1 cellular context compared by ENCODE assay signal in the genomic region with DNA sequence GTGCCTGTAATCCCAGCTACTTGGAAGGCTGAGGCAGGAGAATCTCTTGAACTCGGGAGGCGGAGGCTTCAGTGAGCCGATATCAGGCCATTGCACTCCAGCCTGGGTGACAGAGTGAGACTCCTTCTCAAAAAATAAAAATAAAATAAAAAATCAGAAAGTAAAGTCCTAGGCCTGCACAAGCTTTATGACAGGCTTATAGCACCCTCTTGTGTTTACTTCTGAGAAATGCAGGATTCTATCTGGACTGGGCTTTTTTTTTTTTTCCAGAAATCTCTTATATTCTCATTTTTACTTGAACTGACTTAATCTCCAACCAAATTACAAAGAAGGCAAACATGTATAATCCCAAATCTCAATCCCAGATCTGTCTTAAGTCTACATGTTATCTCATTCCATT.
TF ChIP-seq lines count a peak whose summit lies in the region.

No MANE protein-coding gene starts in this region.

TF ChIP-seq in GM23338, 12 proteins besides CTCF, POLR2A, EP300 and RAD21 (continued from another document):
- TF ChIP-seq, protein P1, sequence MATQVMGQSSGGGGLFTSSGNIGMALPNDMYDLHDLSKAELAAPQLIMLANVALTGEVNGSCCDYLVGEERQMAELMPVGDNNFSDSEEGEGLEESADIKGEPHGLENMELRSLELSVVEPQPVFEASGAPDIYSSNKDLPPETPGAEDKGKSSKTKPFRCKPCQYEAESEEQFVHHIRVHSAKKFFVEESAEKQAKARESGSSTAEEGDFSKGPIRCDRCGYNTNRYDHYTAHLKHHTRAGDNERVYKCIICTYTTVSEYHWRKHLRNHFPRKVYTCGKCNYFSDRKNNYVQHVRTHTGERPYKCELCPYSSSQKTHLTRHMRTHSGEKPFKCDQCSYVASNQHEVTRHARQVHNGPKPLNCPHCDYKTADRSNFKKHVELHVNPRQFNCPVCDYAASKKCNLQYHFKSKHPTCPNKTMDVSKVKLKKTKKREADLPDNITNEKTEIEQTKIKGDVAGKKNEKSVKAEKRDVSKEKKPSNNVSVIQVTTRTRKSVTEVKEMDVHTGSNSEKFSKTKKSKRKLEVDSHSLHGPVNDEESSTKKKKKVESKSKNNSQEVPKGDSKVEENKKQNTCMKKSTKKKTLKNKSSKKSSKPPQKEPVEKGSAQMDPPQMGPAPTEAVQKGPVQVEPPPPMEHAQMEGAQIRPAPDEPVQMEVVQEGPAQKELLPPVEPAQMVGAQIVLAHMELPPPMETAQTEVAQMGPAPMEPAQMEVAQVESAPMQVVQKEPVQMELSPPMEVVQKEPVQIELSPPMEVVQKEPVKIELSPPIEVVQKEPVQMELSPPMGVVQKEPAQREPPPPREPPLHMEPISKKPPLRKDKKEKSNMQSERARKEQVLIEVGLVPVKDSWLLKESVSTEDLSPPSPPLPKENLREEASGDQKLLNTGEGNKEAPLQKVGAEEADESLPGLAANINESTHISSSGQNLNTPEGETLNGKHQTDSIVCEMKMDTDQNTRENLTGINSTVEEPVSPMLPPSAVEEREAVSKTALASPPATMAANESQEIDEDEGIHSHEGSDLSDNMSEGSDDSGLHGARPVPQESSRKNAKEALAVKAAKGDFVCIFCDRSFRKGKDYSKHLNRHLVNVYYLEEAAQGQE (IDR thresholded peaks at IDR 0.05; ENCODE audit: unreplicated experiment): no peak
- TF ChIP-seq, protein P2, sequence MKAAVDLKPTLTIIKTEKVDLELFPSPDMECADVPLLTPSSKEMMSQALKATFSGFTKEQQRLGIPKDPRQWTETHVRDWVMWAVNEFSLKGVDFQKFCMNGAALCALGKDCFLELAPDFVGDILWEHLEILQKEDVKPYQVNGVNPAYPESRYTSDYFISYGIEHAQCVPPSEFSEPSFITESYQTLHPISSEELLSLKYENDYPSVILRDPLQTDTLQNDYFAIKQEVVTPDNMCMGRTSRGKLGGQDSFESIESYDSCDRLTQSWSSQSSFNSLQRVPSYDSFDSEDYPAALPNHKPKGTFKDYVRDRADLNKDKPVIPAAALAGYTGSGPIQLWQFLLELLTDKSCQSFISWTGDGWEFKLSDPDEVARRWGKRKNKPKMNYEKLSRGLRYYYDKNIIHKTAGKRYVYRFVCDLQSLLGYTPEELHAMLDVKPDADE (IDR thresholded peaks at IDR 0.05): no peak
- no peak for TF ChIP-seq POLR2AphosphoS5 (IDR thresholded peaks at IDR 0.05; ENCODE audit: low read depth)
- TF ChIP-seq CREB1 (CRISPR knock-in tag; IDR thresholded peaks at IDR 0.05; ENCODE audit: low read depth): no peak
- no peak for TF ChIP-seq EZH2 (IDR thresholded peaks at IDR 0.05; ENCODE audit: low read depth, unreplicated experiment)
- TF ChIP-seq ZNF114 (CRISPR knock-in tag; IDR thresholded peaks at IDR 0.05): no peak
- TF ChIP-seq EZH2phosphoT487 (IDR thresholded peaks at IDR 0.05; ENCODE audit: unreplicated experiment): no peak
